ENCODE assay signal across 10 cellular contexts in genomic region chr3:14435175-14436011, GRCh38. TPM values are rescaled to one million over a fixed set of nuclear protein-coding genes. Genes with fewer than 3 reads are reported as not detected.
DNase-seq lines count a peak whose midpoint lies in the region; ATAC-seq and TF ChIP-seq lines count a peak whose summit lies in the region.
"Had no signal": no experiment of that assay in that cellular context is flagged by ENCODE, and none has a peak within 500 bp of the region (broad histone marks: within the 10 kb centered on the region; RNA-seq: fewer than 3 reads in every experiment).

No MANE protein-coding gene starts in this region.

- intact Hi-C loops in dendritic cell treated with granulocyte-macrophage colony-stimulating factor and Interleukin-4, amounts not matched to agents 40 ng/mL and 50 ng/mL, for 4 days (cut with micrococcal nuclease): no loop called here

- DNase-seq in AG20443 (ENCODE audit: low spot score): peak; percentile 88
- DNase-seq in HFFc6: no peak
- no peak for DNase-seq in NCI-H1694 (lab: John Stamatoyannopoulos, UW)
- no peak for DNase-seq in NK-92 treated with Interleukin-12 subunit alpha and Interleukin-12 subunit beta, amount 100 ng/mL, for 24 hours (lab: John Stamatoyannopoulos, UW)
- DNase-seq in nephron progenitor cell: no peak
- DNase-seq: activated CD4-positive, CD25-positive, alpha-beta regulatory T cell; NCI-H524 had no signal

- peaks cover 72% of the 10 kb centered on the region for H3K4me1 Mint-ChIP-seq in HFFc6 (ENCODE audit: low read depth)
- peaks cover 89% of the 10 kb centered on the region for H3K4me1 Mint-ChIP-seq in dendritic cell treated with granulocyte-macrophage colony-stimulating factor and Interleukin-4, amounts not matched to agents 40 ng/mL and 50 ng/mL, for 4 days (ENCODE audit: low read depth)
- peaks cover 34% of the 10 kb centered on the region for H3K4me1 Mint-ChIP-seq in nephron
- peaks cover 59% of the 10 kb centered on the region for H3K4me1 Mint-ChIP-seq in nephron progenitor cell

- no peak for ATAC-seq in HG02981 (IDR thresholded peaks at IDR 0.05; ENCODE audit: unreplicated experiment)

- H3K27ac Mint-ChIP-seq in HFFc6: peak overlapping the region; percentile 87; the same call in 1 of the 2 replicates
- H3K27ac Mint-ChIP-seq in dendritic cell treated with granulocyte-macrophage colony-stimulating factor and Interleukin-4, amounts not matched to agents 40 ng/mL and 50 ng/mL, for 4 days: peak overlapping the region; percentile 93
- H3K27ac Mint-ChIP-seq in nephron: peak overlapping the region; percentile 71 to 91 (median 91)
- H3K27ac Mint-ChIP-seq in nephron progenitor cell: no peak overlapping the region

- H3K27me3 Mint-ChIP-seq in HFFc6 (ENCODE audit: insufficient read depth) (peaks cover 6% of the 10 kb centered on the region), nephron (ENCODE audit: low read depth) (peaks cover 26% of the 10 kb centered on the region), nephron progenitor cell (ENCODE audit: low read depth, poor library complexity) (no peaks in the 10 kb centered on the region)
- H3K27me3 Mint-ChIP-seq in dendritic cell treated with granulocyte-macrophage colony-stimulating factor and Interleukin-4, amounts not matched to agents 40 ng/mL and 50 ng/mL, for 4 days: no peaks in the 10 kb centered on the region

- H3K36me3 Mint-ChIP-seq in HFFc6 (ENCODE audit: low read depth) (no peaks in the 10 kb centered on the region; the same call in 1 of the 2 replicates), nephron (ENCODE audit: low read depth) (no peaks in the 10 kb centered on the region), nephron progenitor cell (ENCODE audit: low read depth) (no peaks in the 10 kb centered on the region)
- H3K36me3 Mint-ChIP-seq in dendritic cell treated with granulocyte-macrophage colony-stimulating factor and Interleukin-4, amounts not matched to agents 40 ng/mL and 50 ng/mL, for 4 days (ENCODE audit: low read depth): peaks cover 51% of the 10 kb centered on the region

- TF ChIP-seq CTCF in HFFc6 (IDR thresholded peaks at IDR 0.05) (no peak), nephron (IDR thresholded peaks at IDR 0.05; ENCODE audit: unreplicated experiment in 3 of 3) (no peak), nephron progenitor cell (IDR thresholded peaks at IDR 0.05) (no peak)

- H3K9me3 Mint-ChIP-seq in HFFc6 (no peaks in the 10 kb centered on the region), nephron (no peaks in the 10 kb centered on the region), nephron progenitor cell (no peaks in the 10 kb centered on the region)
- H3K9me3 Mint-ChIP-seq in dendritic cell treated with granulocyte-macrophage colony-stimulating factor and Interleukin-4, amounts not matched to agents 40 ng/mL and 50 ng/mL, for 4 days: no peaks in the 10 kb centered on the region

- H3K4me3 Mint-ChIP-seq in HFFc6: peak overlapping the region; percentile 46; the same call in 1 of the 2 replicates
- peak overlapping the region; percentile 20 for H3K4me3 Mint-ChIP-seq in dendritic cell treated with granulocyte-macrophage colony-stimulating factor and Interleukin-4, amounts not matched to agents 40 ng/mL and 50 ng/mL, for 4 days
- no peak overlapping the region for H3K4me3 Mint-ChIP-seq in nephron
- no peak overlapping the region for H3K4me3 Mint-ChIP-seq in nephron progenitor cell

RNA-seq across cellular contexts. Expression of gene SLC6A6, which starts 33.0 kb away (rescaled TPM):
- 10 to 100 TPM; 22.5 to 33.0 (median 28.6) TPM for total RNA-seq in HFFc6 (2021; fragmentation: NEBNext Ultra II Directional; extraction: Animal tissue kit (Norgen Biotek cat#: 25700))

Comparison
In these comparisons a context has a peak if more than half of its experiments do, and no peak if none do; other contexts are left out.
1. H3K4me3 Mint-ChIP-seq: peak in HFFc6 (single experiment) and dendritic cell treated with granulocyte-macrophage colony-stimulating factor and Interleukin-4, amounts not matched to agents 40 ng/mL and 50 ng/mL, for 4 days (single experiment); none in nephron (0 of 3) and nephron progenitor cell (single experiment).